1 cellular context compared by ENCODE assay signal in genomic region chr15:71124937-71125755, GRCh38.
TF ChIP-seq lines count a peak whose summit lies in the region.

No MANE protein-coding gene starts in this region.

TF ChIP-seq in HEK293, 187 proteins besides CTCF, POLR2A, EP300 and RAD21 (continued from another document):
- TF ChIP-seq ZNF394 (tag by site-specific recombination; IDR thresholded peaks at IDR 0.05; ENCODE audit: borderline replicate concordance): no peak
- TF ChIP-seq PRDM1 (tag by site-specific recombination; IDR thresholded peaks at IDR 0.05): peak; percentile 99
- no peak for TF ChIP-seq ZBTB1 (tag by site-specific recombination; IDR thresholded peaks at IDR 0.05)
- no peak for TF ChIP-seq ZNF776 (tag by site-specific recombination; IDR thresholded peaks at IDR 0.05; ENCODE audit: borderline replicate concordance)
- no peak for TF ChIP-seq ZNF626 (tag by site-specific recombination; IDR thresholded peaks at IDR 0.05)
